In genomic region chr5:67203701-67204074, GRCh38 we compare ENCODE assay signal across 1 cellular context.
TF ChIP-seq lines count a peak whose summit lies in the region.

No MANE protein-coding gene starts in this region.

TF ChIP-seq in HCT116, 20 proteins besides CTCF, POLR2A, EP300 and RAD21:
- no peak for TF ChIP-seq SRF (IDR thresholded peaks at IDR 0.05; ENCODE audit: low read depth)
- TF ChIP-seq, protein P1, sequence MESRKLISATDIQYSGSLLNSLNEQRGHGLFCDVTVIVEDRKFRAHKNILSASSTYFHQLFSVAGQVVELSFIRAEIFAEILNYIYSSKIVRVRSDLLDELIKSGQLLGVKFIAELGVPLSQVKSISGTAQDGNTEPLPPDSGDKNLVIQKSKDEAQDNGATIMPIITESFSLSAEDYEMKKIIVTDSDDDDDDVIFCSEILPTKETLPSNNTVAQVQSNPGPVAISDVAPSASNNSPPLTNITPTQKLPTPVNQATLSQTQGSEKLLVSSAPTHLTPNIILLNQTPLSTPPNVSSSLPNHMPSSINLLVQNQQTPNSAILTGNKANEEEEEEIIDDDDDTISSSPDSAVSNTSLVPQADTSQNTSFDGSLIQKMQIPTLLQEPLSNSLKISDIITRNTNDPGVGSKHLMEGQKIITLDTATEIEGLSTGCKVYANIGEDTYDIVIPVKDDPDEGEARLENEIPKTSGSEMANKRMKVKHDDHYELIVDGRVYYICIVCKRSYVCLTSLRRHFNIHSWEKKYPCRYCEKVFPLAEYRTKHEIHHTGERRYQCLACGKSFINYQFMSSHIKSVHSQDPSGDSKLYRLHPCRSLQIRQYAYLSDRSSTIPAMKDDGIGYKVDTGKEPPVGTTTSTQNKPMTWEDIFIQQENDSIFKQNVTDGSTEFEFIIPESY (IDR thresholded peaks at IDR 0.05; ENCODE audit: extremely low read depth, insufficient replicate concordance, low read length): no peak
- TF ChIP-seq ELF1 (IDR thresholded peaks at IDR 0.05; ENCODE audit: borderline replicate concordance, low read depth): no peak
- no peak for TF ChIP-seq TCF7L2 (IDR thresholded peaks at IDR 0.05; ENCODE audit: borderline replicate concordance, extremely low read depth, insufficient read depth, insufficient read length)
- TF ChIP-seq CEBPB (IDR thresholded peaks at IDR 0.05; ENCODE audit: low read depth): no peak
- no peak for TF ChIP-seq EZH2 (IDR thresholded peaks at IDR 0.05)
- TF ChIP-seq CBX3 (IDR thresholded peaks at IDR 0.05; ENCODE audit: low read depth): no peak
- no peak for TF ChIP-seq REST (IDR thresholded peaks at IDR 0.05; ENCODE audit: low read depth)
- TF ChIP-seq FOSL1 (IDR thresholded peaks at IDR 0.05; ENCODE audit: low read depth): no peak
- TF ChIP-seq EGR1 (IDR thresholded peaks at IDR 0.05; ENCODE audit: low read depth): no peak
- TF ChIP-seq ATF3 (IDR thresholded peaks at IDR 0.05): no peak
- TF ChIP-seq MAX (IDR thresholded peaks at IDR 0.05): no peak
- no peak for TF ChIP-seq EZH2phosphoT487 (IDR thresholded peaks at IDR 0.05; ENCODE audit: borderline replicate concordance)
- no peak for TF ChIP-seq JUND (IDR thresholded peaks at IDR 0.05)
TF ChIP-seq in HCT116: peak in this region for 0.
